In the genomic region with DNA sequence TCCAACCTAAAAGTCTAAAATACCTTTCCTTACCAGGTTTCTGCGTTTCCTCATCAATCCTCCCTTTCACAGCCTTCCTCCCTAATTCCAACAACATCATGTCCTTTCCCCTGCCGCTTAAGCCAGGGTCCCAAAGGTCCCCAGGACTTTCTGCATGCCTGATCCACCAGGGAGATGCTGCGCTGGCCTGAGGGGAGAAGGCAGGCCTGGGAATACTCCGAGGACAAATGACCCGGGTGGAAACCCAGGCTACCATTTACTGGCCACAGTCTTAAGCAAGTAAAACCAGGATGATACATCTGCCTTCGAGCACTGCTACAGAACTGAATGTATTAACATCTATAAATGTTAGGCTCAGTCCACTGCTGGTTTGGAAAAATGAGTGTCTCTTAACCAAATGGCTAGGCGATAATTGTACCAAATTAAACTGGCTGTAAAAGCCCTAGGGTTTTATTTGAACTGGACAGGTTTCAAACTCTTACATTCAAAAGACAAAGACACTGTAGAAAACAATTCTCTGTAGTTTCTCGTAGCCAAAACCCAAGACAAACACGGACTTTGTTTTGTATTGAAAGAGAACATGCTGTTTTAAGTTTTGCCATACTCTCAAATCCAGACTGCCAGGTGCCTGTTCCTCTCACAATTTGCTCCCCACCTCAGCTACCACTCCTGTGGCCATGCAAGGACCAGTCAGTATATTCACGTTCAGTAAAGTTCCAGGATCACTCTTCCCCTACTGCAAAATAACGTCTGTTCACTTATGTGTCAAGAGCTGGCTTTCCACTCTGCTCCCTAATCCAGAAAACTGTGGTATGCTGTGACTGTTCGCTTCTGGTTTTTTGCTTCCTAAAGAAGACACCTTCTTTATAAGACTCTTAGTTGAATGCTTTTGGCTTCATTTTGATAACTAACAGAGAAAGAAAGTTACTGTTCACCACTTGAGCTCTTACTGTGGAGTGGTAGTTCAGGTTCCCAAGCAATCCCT, we compare ENCODE assay signal across 12 cellular contexts. TPM values are rescaled to one million over a fixed set of nuclear protein-coding genes. Genes with fewer than 3 reads are reported as not detected.
DNase-seq lines count a peak whose midpoint lies in the region; ATAC-seq lines count a peak whose summit lies in the region.
"Had no signal": no experiment of that assay in that cellular context is flagged by ENCODE, and none has a peak within 500 bp of the region (broad histone marks: within the 10 kb centered on the region; RNA-seq: fewer than 3 reads in every experiment).

No MANE protein-coding gene starts in this region.

- peaks cover 39% of the 10 kb centered on the region for H3K4me1 ChIP-seq in rectal smooth muscle tissue (ENCODE audit: control insufficient read depth, insufficient read depth, low read length)

- H3K27ac Mint-ChIP-seq in T-cell: peak overlapping the region; percentile 22 to 29

- DNase-seq in ELF-1 (ENCODE audit: low read depth, low spot score): peak; percentile 47
- DNase-seq in T-cell: no peak
- DNase-seq in globus pallidus (ENCODE audit: low spot score): peak; percentile 88
- DNase-seq in iPS-NIHi11 (ENCODE audit: low spot score): no peak
- DNase-seq in NK-92 (lab: John Stamatoyannopoulos, UW; ENCODE audit: unreplicated experiment): no peak
- no peak for DNase-seq in dedifferentiated amniotic fluid mesenchymal stem cell (ENCODE audit: extremely low spot score)
- DNase-seq: DMS79 treated with DMSO at 0.1 percent for 48 hours; effector CD4-positive, alpha-beta T cell; naive B cell; SHP77 had no signal

- H3K27me3 ChIP-seq in rectal smooth muscle tissue (ENCODE audit: control insufficient read depth, insufficient read depth, low read length): no peaks in the 10 kb centered on the region

- H3K36me3 ChIP-seq in rectal smooth muscle tissue (ENCODE audit: control insufficient read depth, insufficient read depth, low read length): peaks cover 19% of the 10 kb centered on the region

- H3K4me1 Mint-ChIP-seq in T-cell: peaks cover 29 to 40% (median 34%) of the 10 kb centered on the region in 3 donors

- no peak overlapping the region for H3K4me3 Mint-ChIP-seq in T-cell
- H3K4me3 Mint-ChIP-seq: naive B cell had no signal

- CTCF ChIA-PET in T-cell (lab: Charles Lee): no interaction called here

- no peak overlapping the region for H3K4me3 ChIP-seq in rectal smooth muscle tissue (ENCODE audit: low read length)

- no peaks in the 10 kb centered on the region for H3K9me3 Mint-ChIP-seq in T-cell
- H3K9me3 Mint-ChIP-seq: naive B cell had no signal

- H3K27me3 Mint-ChIP-seq in T-cell: no peaks in the 10 kb centered on the region
- H3K27me3 Mint-ChIP-seq: naive B cell had no signal

- no peak overlapping the region for H3K9ac ChIP-seq in rectal smooth muscle tissue (ENCODE audit: low read length)

- peaks cover 37% of the 10 kb centered on the region for H3K36me3 Mint-ChIP-seq in T-cell

- H3K27ac ChIP-seq in rectal smooth muscle tissue (ENCODE audit: low read depth, low read length): peak overlapping the region; percentile 66

- ATAC-seq in T-cell (replicated peaks in 1 of 4) (no peak), GM21619 (IDR thresholded peaks at IDR 0.05; ENCODE audit: unreplicated experiment) (no peak)

- POLR2A ChIA-PET in T-cell (lab: Charles Lee): interaction anchor here in 1 of 2 donors (0.7 kb wide), 1 partner anchor 19 kb away, joined by 3 read pairs; no protein-coding TSS in a partner anchor

RNA-seq across cellular contexts. Expression of gene FSCN1, which starts 43.1 kb away (rescaled TPM):
- 1 to 10 TPM; 4.6 to 6.4 (median 5.7) TPM for total RNA-seq in T-cell

Comparison
In these comparisons a context has a peak if more than half of its experiments do, and no peak if none do; other contexts are left out.
1. DNase-seq: peak in ELF-1 (single experiment) and globus pallidus (single experiment); none in T-cell (0 of 34), iPS-NIHi11 (single experiment), NK-92 (single experiment) and dedifferentiated amniotic fluid mesenchymal stem cell (single experiment).